ENCODE assay signal across 8 cellular contexts in the genomic region with DNA sequence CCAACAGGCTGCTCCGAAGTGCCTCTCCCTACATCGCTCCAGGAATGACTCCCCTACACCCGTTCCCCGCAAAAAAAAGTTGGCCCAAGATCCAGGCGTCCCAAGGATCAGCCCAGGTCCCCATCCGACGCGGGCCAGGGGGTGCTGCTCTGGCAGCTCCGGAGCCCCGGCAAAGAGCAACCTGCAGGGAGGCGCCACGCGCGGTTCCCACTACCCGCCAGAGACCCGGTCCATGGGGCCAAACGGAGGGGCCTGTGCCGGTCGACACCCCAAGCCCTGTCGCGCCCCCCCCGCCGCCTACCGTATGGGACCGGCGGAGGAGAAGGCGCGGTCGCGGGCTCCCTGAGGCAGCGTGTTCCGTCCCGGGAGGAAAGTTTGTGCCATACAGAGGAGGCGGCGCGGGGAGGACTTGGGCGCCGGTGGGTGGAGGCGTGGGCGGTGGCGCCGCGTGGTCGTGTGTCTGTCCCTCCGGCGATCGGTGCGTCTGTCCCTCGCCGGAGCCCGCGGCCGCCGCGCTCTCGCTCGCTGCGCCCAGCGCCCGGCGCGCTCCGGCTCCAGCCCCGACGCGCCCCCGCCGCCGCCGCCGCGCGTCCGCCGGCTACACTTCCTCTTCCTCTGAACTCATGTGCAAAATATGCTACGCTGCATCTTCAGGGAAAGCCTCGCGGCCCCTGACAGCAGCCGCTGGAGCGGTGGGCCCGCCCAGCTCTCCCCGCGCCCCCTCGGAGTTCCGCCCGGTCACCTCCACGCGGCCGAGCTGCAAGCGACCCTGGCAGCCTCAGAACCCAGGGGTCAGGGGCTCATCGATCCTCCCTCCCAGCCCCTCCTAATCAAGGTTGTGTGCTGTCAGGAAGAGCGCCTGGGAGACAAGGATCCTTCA. TPM values are rescaled to one million over a fixed set of nuclear protein-coding genes. Genes with fewer than 3 reads are reported as not detected.
DNase-seq lines count a peak whose midpoint lies in the region; ATAC-seq and TF ChIP-seq lines count a peak whose summit lies in the region.

A gene with protein sequence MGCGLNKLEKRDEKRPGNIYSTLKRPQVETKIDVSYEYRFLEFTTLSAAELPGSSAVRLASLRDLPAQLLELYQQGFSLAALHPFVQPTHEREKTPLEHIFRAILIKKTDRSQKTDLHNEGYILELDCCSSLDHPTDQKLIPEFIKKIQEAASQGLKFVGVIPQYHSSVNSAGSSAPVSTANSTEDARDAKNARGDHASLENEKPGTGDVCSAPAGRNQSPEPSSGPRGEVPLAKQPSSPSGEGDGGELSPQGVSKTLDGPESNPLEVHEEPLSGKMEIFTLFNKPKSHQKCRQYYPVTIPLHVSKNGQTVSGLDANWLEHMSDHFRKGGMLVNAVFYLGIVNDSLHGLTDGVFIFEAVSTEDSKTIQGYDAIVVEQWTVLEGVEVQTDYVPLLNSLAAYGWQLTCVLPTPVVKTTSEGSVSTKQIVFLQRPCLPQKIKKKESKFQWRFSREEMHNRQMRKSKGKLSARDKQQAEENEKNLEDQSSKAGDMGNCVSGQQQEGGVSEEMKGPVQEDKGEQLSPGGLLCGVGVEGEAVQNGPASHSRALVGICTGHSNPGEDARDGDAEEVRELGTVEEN (minus strand): TSS at position 559 of the 880 bp plus-strand sequence. CDS start 19,830 bp downstream, outside the sequence.

- no peak within 1 kb of the TSS for H2AK5ac ChIP-seq in H9 (ENCODE audit: insufficient read length, low read length)

- no peak within 1 kb of the TSS for H3K23ac ChIP-seq in H9 (ENCODE audit: insufficient read length, low read depth, low read length)

- TF ChIP-seq CTCF in H9 (conservative IDR thresholded peaks at IDR 0.05) = no peak
- no peak for TF ChIP-seq CTCF in SU-DHL-6 (IDR thresholded peaks at IDR 0.05; ENCODE audit: insufficient read depth, low read length, poor library complexity, severe bottlenecking)
- peak in 2 of 12 donors; percentile 4 to 6 for TF ChIP-seq CTCF in heart left ventricle (IDR thresholded peaks at IDR 0.05)

- peaks cover 64% of the 10 kb centered on the region for H3K27me3 Mint-ChIP-seq in H9 (ENCODE audit: low read depth)

- no peak within 1 kb of the TSS for H2BK5ac ChIP-seq in H9 (ENCODE audit: insufficient read length, low read length)

- no peak within 1 kb of the TSS for H2BK15ac ChIP-seq in H9 (ENCODE audit: low read depth, low read length)

- no peak within 1 kb of the TSS for H4K8ac ChIP-seq in H9 (replicated peaks; ENCODE audit: insufficient read length, low read depth, low read length)

- H3K4me3 ChIP-seq in SU-DHL-6 (ENCODE audit: insufficient read depth, low read length, poor library complexity, severe bottlenecking) = peak within 1 kb of the TSS; percentile 63
- peak within 1 kb of the TSS; percentile 65 to 94 (median 86) for H3K4me3 ChIP-seq in heart left ventricle

- H3K9me2 ChIP-seq in SU-DHL-6 (replicated peaks; ENCODE audit: insufficient read depth, low read length) = no peaks in the 10 kb centered on the region

- H3K9me3 Mint-ChIP-seq in H9 = no peaks in the 10 kb centered on the region; a peak in 2 of 5 replicates
- no peaks in the 10 kb centered on the region for H3K9me3 Mint-ChIP-seq in activated naive CD4-positive, alpha-beta T cell treated with anti-CD3 and anti-CD28 coated beads, Interleukin-2, amount 50 U/mL, for 72 hours

- no peaks in the 10 kb centered on the region for H3K79me1 ChIP-seq in H9 (ENCODE audit: insufficient read depth, low read depth, low read length, poor library complexity, severe bottlenecking)

- H3K36me3 ChIP-seq in SU-DHL-6 (ENCODE audit: low read length) = no peaks in the 10 kb centered on the region; the same call in 1 of the 2 replicates
- no peaks in the 10 kb centered on the region for H3K36me3 ChIP-seq in heart left ventricle

- intact Hi-C loops in heart left ventricle (cut with DNase I) = loop anchor here in 9 of 10 donors (2.0 to 10.0 kb wide), 9 partner anchors 46 to 229 kb away; no protein-coding TSS in a partner anchor
- intact Hi-C loops in posterior vena cava (cut with DNase I) = loop anchor here in 1 of 2 donors (5.0 kb wide), 1 partner anchor 36 kb away; no protein-coding TSS in a partner anchor

- no peak within 1 kb of the TSS for H4K91ac ChIP-seq in H9 (ENCODE audit: insufficient read length, low read depth, low read length)

- TF ChIP-seq POLR2A in heart left ventricle (IDR thresholded peaks at IDR 0.05) = peak in 1 of 2 donors; percentile 22

- no peak within 1 kb of the TSS for H3K18ac ChIP-seq in H9 (ENCODE audit: insufficient read length, low read depth, low read length)

- H2AFZ ChIP-seq in H9 (ENCODE audit: low read length) (peak within 1 kb of the TSS; percentile 17), SU-DHL-6 (ENCODE audit: low read depth, low read length, severe bottlenecking) (no peak within 1 kb of the TSS)

- no peak within 1 kb of the TSS for H4K5ac ChIP-seq in H9 (ENCODE audit: insufficient read length, low read depth, low read length)

- H3K4me1 ChIP-seq in H9 (ENCODE audit: insufficient read depth, low read length) (peaks cover 4% of the 10 kb centered on the region; the same call in 1 of the 2 replicates), heart left ventricle (peaks cover 5 to 86% (median 55%) of the 10 kb centered on the region in 12 donors)

- peaks cover 30 to 31% of the 10 kb centered on the region in 2 experiments for H3K4me1 Mint-ChIP-seq in H9

- H3K4me3 Mint-ChIP-seq in H9 = peak within 1 kb of the TSS; percentile 77 to 91

- H3K79me2 ChIP-seq in H9 (ENCODE audit: insufficient read depth, low read length) (no peaks in the 10 kb centered on the region), SU-DHL-6 (ENCODE audit: insufficient read depth, low read length) (peaks cover 67% of the 10 kb centered on the region)

- H3K4me2 ChIP-seq in H9 (ENCODE audit: insufficient read depth, insufficient read length, low read length) (peak within 1 kb of the TSS; percentile 74), SU-DHL-6 (ENCODE audit: low read depth, low read length, poor library complexity, severe bottlenecking) (peak within 1 kb of the TSS; percentile 97)

- H3K9me3 ChIP-seq in H9 (ENCODE audit: control insufficient read depth, low read depth, low read length) (no peaks in the 10 kb centered on the region), SU-DHL-6 (ENCODE audit: insufficient read depth, low read length) (no peaks in the 10 kb centered on the region), heart left ventricle (no peaks in the 10 kb centered on the region)

- H3K56ac ChIP-seq in H9 (ENCODE audit: insufficient read length, low read depth, low read length) = no peak within 1 kb of the TSS

- H4K20me1 ChIP-seq in H9 (ENCODE audit: control insufficient read depth, insufficient read depth, insufficient read length) (no peaks in the 10 kb centered on the region), SU-DHL-6 (ENCODE audit: low read depth, low read length) (no peaks in the 10 kb centered on the region; the same call in 1 of the 2 replicates)

- no peak within 1 kb of the TSS for H3K27ac Mint-ChIP-seq in H9
- peak within 1 kb of the TSS; percentile 95 to 100 for H3K27ac Mint-ChIP-seq in activated naive CD4-positive, alpha-beta T cell treated with anti-CD3 and anti-CD28 coated beads, Interleukin-2, amount 50 U/mL, for 72 hours

- no peak within 1 kb of the TSS for H2BK120ac ChIP-seq in H9 (ENCODE audit: low read depth, low read length, poor library complexity, severe bottlenecking)

- H3K23me2 ChIP-seq in H9 (ENCODE audit: insufficient read length, low read depth, low read length, poor library complexity, severe bottlenecking) = peaks cover 16% of the 10 kb centered on the region

- H3K27me3 ChIP-seq in H9 (ENCODE audit: insufficient read depth, low read length) (peaks cover 17% of the 10 kb centered on the region; the same call in 1 of the 2 replicates), SU-DHL-6 (ENCODE audit: low read length) (no peaks in the 10 kb centered on the region), heart left ventricle (no peaks in the 10 kb centered on the region)

- H3K4ac ChIP-seq in H9 (ENCODE audit: low read depth, low read length) = no peak within 1 kb of the TSS

- no peak within 1 kb of the TSS for H3K27ac ChIP-seq in H9 (ENCODE audit: insufficient read length, low read depth, low read length)
- peak within 1 kb of the TSS; percentile 97 for H3K27ac ChIP-seq in SU-DHL-6 (ENCODE audit: low read depth, low read length)
- H3K27ac ChIP-seq in heart left ventricle = peak within 1 kb of the TSS; percentile 69 to 94 (median 90)

- peak within 1 kb of the TSS; percentile 31; the same call in 1 of the 2 replicates for H3K14ac ChIP-seq in H9 (ENCODE audit: insufficient read depth, low read length)

- peak in 1 of 2 donors; percentile 21 for ATAC-seq in activated naive CD4-positive, alpha-beta T cell treated with anti-CD3 and anti-CD28 coated beads, Interleukin-2, amount 50 U/mL, for 72 hours
- peak in 3 of 4 donors; percentile 24 to 67 (median 56) for ATAC-seq in heart left ventricle
- ATAC-seq in HG03039 (IDR thresholded peaks at IDR 0.05; ENCODE audit: unreplicated experiment) = no peak

- DNase-seq in AG08396 (ENCODE audit: low spot score) (peak; percentile 84), H9 (peak; percentile 45), heart left ventricle (peak; percentile 67 to 80 (median 70)), posterior vena cava (ENCODE audit: low spot score) (peak; percentile 91), NCI-H2196 (lab: John Stamatoyannopoulos, UW; ENCODE audit: unreplicated experiment) (no peak)
- DNase-seq in activated naive CD4-positive, alpha-beta T cell treated with anti-CD3 and anti-CD28 coated beads, Interleukin-2, amount 50 U/mL, for 72 hours (ENCODE audit: low spot score in 2 of 2) = peak; percentile 55 to 73

- no peaks in the 10 kb centered on the region for H3K36me3 Mint-ChIP-seq in H9 (ENCODE audit: insufficient read depth in 1 of 3, low read depth in 3 of 3)
- H3K36me3 Mint-ChIP-seq in activated naive CD4-positive, alpha-beta T cell treated with anti-CD3 and anti-CD28 coated beads, Interleukin-2, amount 50 U/mL, for 72 hours = peaks cover 48 to 51% of the 10 kb centered on the region in 2 donors

- WGBS in H9 (ENCODE audit: extremely low coverage, insufficient read length, low lambda C conversion rate) = no CpG with 5 or more reads among the region's 92 CpGs
- WGBS in heart left ventricle, 4 donors = 1% methylated on average over 48 to 92 of the region's 92 CpGs

- peaks cover 63% of the 10 kb centered on the region for H3F3A ChIP-seq in SU-DHL-6 (ENCODE audit: insufficient read depth)

- H3K9ac ChIP-seq in H9 (ENCODE audit: extremely low read depth, insufficient read length, low read length) = no peak within 1 kb of the TSS
- H3K9ac ChIP-seq in SU-DHL-6 (ENCODE audit: low read length) = peak within 1 kb of the TSS; percentile 96

- H3T11ph ChIP-seq in H9 (ENCODE audit: low read length) = no peak within 1 kb of the TSS

- no peak within 1 kb of the TSS for H2BK20ac ChIP-seq in H9 (ENCODE audit: low read depth, low read length, poor library complexity, severe bottlenecking)

- no peak within 1 kb of the TSS for H2BK12ac ChIP-seq in H9 (ENCODE audit: insufficient read length, low read depth, low read length)

RNA-seq across cellular contexts. Expression of the gene that starts here (rescaled TPM):
- 2.2 and 2.5 TPM in 2 replicates for total RNA-seq in H9 (2021)
- total RNA-seq in activated naive CD4-positive, alpha-beta T cell treated with anti-CD3 and anti-CD28 coated beads, Interleukin-2, amount 50 U/mL, for 72 hours = 100 to 1,000 TPM in 1 of 2 donors, 10 to 100 TPM in 1; 94.3 to 111 TPM
- total RNA-seq in heart left ventricle = 10 to 100 TPM; 17.1 to 40.8 (median 26.4) TPM
- 10 to 100 TPM; 18.1 to 27.8 TPM for polyA plus RNA-seq in heart left ventricle
- total RNA-seq in posterior vena cava = 100 to 1,000 TPM in 1 of 2 donors, 10 to 100 TPM in 1; 72.2 to 102 TPM

Comparison
In these comparisons a context has a peak if more than half of its experiments do, and no peak if none do; other contexts are left out.
1. H3K27ac Mint-ChIP-seq: peak in activated naive CD4-positive, alpha-beta T cell treated with anti-CD3 and anti-CD28 coated beads, Interleukin-2, amount 50 U/mL, for 72 hours (2 of 2); none in H9 (0 of 3).